23 cellular contexts compared by ENCODE assay signal in the genomic region with DNA sequence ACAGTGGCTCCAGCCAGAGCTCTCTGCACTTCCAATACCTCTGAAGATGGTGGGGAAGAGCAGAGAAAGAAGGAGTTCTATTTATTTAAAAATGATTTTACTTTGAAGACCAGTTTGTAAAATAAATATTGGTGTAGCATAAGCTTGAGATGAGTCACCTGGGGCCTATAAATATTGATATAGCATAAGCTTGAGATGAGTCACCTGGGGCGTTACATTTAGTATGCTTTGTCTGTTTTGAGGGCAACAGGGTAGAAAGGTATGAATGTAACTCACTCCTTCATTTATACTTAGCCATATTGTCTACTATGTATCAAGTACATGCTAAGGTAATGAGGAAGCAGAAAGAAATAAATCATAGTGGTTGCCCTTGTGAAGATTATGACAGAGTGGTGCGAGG. TPM values are rescaled to one million over a fixed set of nuclear protein-coding genes. Genes with fewer than 3 reads are reported as not detected.
DNase-seq lines count a peak whose midpoint lies in the region; ATAC-seq and TF ChIP-seq lines count a peak whose summit lies in the region.
"Had no signal": no experiment of that assay in that cellular context is flagged by ENCODE, and none has a peak within 500 bp of the region (broad histone marks: within the 10 kb centered on the region; RNA-seq: fewer than 3 reads in every experiment).

No MANE protein-coding gene starts in this region.

- H3K27me3 Mint-ChIP-seq in Calu3 (ENCODE audit: unreplicated experiment), result no peaks in the 10 kb centered on the region

- ATAC-seq in left colon, result peak; percentile 97
- ATAC-seq: CD8-positive, alpha-beta T cell; left lung; naive thymus-derived CD4-positive, alpha-beta T cell; upper lobe of right lung had no signal

- in situ Hi-C loops in astrocyte of the spinal cord (cut with HindIII; ENCODE audit: low sequenced_read_pairs) (no loop called here), GM13977 (cut with MboI; ENCODE audit: low pct_unique_long_range_greater_than_20kb, low sequenced_read_pairs, unreplicated experiment) (no loop called here)

- TF ChIP-seq CTCF in astrocyte of the spinal cord (IDR thresholded peaks at IDR 0.05; ENCODE audit: low read depth, low read length) (no peak), GM13977 (IDR thresholded peaks at IDR 0.05; ENCODE audit: extremely low read depth, insufficient read depth, missing control alignments) (no peak), Calu3 (IDR thresholded peaks at IDR 0.05; ENCODE audit: unreplicated experiment) (no peak)

- no peaks in the 10 kb centered on the region for H3K4me1 Mint-ChIP-seq in Calu3 (ENCODE audit: low read depth, unreplicated experiment)
- H3K4me1 Mint-ChIP-seq: activated naive CD8-positive, alpha-beta T cell treated with anti-CD3 and anti-CD28 coated beads for 36 hours; naive thymus-derived CD4-positive, alpha-beta T cell had no signal

- CTCF ChIA-PET in Calu3 (lab: Charles Lee), result interaction anchor here (1.8 kb wide), 1 partner anchor 12 kb away, joined by 5 read pairs; no protein-coding TSS in a partner anchor

- no peak overlapping the region for H3K27ac Mint-ChIP-seq in Calu3 (ENCODE audit: unreplicated experiment)
- H3K27ac Mint-ChIP-seq: activated naive CD8-positive, alpha-beta T cell treated with anti-CD3 and anti-CD28 coated beads for 36 hours; CD8-positive, alpha-beta T cell; naive thymus-derived CD4-positive, alpha-beta T cell had no signal

- no TSS peak for BruUV-seq in Calu3 (replicated peaks; lab: Mats Ljungman, UMichigan)

- intact Hi-C loops in left colon (cut with DNase I, micrococcal nuclease) (loop anchor here in 1 of 2 donors (10.0 kb wide), 1 partner anchor 215 kb away; no protein-coding TSS in a partner anchor), Calu3 (cut with micrococcal nuclease; ENCODE audit: unreplicated experiment) (no loop called here)

- H3K4me3 ChIP-seq in astrocyte of the spinal cord (ENCODE audit: low read depth, low read length), result no peak overlapping the region
- H3K4me3 ChIP-seq: HAP-1, left lung, upper lobe of right lung had no signal

- DNase-seq in SIG-M5 treated with dmso at 0.1 percent for 504 hours (lab: John Stamatoyannopoulos, UW; ENCODE audit: unreplicated experiment), result peak; percentile 46
- DNase-seq in SIG-M5 (lab: John Stamatoyannopoulos, UW), result no peak
- DNase-seq in HS-5 (ENCODE audit: low read depth), result peak; percentile 24
- peak; percentile 22 for DNase-seq in astrocyte of the spinal cord (ENCODE audit: low read depth, low spot score)
- no peak for DNase-seq in left colon
- no peak for DNase-seq in GM13977 (ENCODE audit: low spot score)
- DNase-seq in GF-D8 (lab: John Stamatoyannopoulos, UW), result no peak
- no peak for DNase-seq in Calu3
- DNase-seq: activated CD4-positive, alpha-beta T cell treated with anti-CD3 and anti-CD28 coated beads, Interleukin-2, amount 50 U/mL, for 4 hours; activated naive CD8-positive, alpha-beta T cell treated with anti-CD3 and anti-CD28 coated beads for 36 hours; CD8-positive, alpha-beta T cell; DMS79; erythroblast; KBM-7; left lung; naive thymus-derived CD4-positive, alpha-beta T cell; NCI-H1436 treated with DMSO at 0.1 percent for 48 hours; NCI-H2171 treated with DMSO at 0.1 percent for 48 hours; NCI-H524 treated with DMSO at 0.1 percent for 48 hours; occipital lobe; RPMI8226; upper lobe of right lung had no signal

- no peaks in the 10 kb centered on the region for H3K36me3 Mint-ChIP-seq in Calu3 (ENCODE audit: insufficient read depth, unreplicated experiment)
- H3K36me3 Mint-ChIP-seq: activated naive CD8-positive, alpha-beta T cell treated with anti-CD3 and anti-CD28 coated beads for 36 hours; CD8-positive, alpha-beta T cell; naive thymus-derived CD4-positive, alpha-beta T cell had no signal

- H3K9me3 Mint-ChIP-seq in Calu3 (ENCODE audit: low read depth, unreplicated experiment), result no peaks in the 10 kb centered on the region
- H3K9me3 Mint-ChIP-seq: activated naive CD8-positive, alpha-beta T cell treated with anti-CD3 and anti-CD28 coated beads for 36 hours; CD8-positive, alpha-beta T cell; naive thymus-derived CD4-positive, alpha-beta T cell had no signal

- no peak overlapping the region for H3K4me3 Mint-ChIP-seq in Calu3 (ENCODE audit: low read depth, unreplicated experiment)
- H3K4me3 Mint-ChIP-seq: activated naive CD8-positive, alpha-beta T cell treated with anti-CD3 and anti-CD28 coated beads for 36 hours; CD8-positive, alpha-beta T cell; naive thymus-derived CD4-positive, alpha-beta T cell had no signal

RNA-seq across cellular contexts. Expression of a gene that starts 7.7 kb away (rescaled TPM):
- total RNA-seq in left colon (1 to 10 TPM in 1 of 2 donors, under 1 TPM in 1; 0.46 to 1.2 TPM), Calu3 (2022) (not detected in 2 replicates)
- total RNA-seq: activated naive CD8-positive, alpha-beta T cell treated with anti-CD3 and anti-CD28 coated beads for 36 hours; CD8-positive, alpha-beta T cell had no signal

Comparison
In these comparisons a context has a peak if more than half of its experiments do, and no peak if none do; other contexts are left out.
1. DNase-seq: peak in SIG-M5 treated with dmso at 0.1 percent for 504 hours (single experiment), HS-5 (single experiment) and astrocyte of the spinal cord (single experiment); none in SIG-M5 (single experiment), left colon (0 of 2), GM13977 (single experiment), GF-D8 (single experiment) and Calu3 (single experiment).